ENCODE assay signal across 25 cellular contexts in genomic region chrX:68438575-68438974, GRCh38. TPM values are rescaled to one million over a fixed set of nuclear protein-coding genes. Genes with fewer than 3 reads are reported as not detected.
DNase-seq lines count a peak whose midpoint lies in the region; ATAC-seq and TF ChIP-seq lines count a peak whose summit lies in the region.
"Had no signal": no experiment of that assay in that cellular context is flagged by ENCODE, and none has a peak within 500 bp of the region (broad histone marks: within the 10 kb centered on the region; RNA-seq: fewer than 3 reads in every experiment).

No MANE protein-coding gene starts in this region.

- 79 to 86% methylated on average over 2 to 4 of the region's 4 CpGs for WGBS in transverse colon (ENCODE audit: low coverage in 1 of 2), 2 donors

- DNase-seq in NCI-H82 treated with DMSO at 0.1 percent for 48 hours (lab: John Stamatoyannopoulos, UW; ENCODE audit: unreplicated experiment): peak; percentile 54
- DNase-seq in breast epithelium (ENCODE audit: low spot score in 2 of 2): peak in 1 of 2 donors; percentile 48
- no peak for DNase-seq in lower lobe of right lung
- DNase-seq in transverse colon: no peak
- DNase-seq in CD1c-positive myeloid dendritic cell (ENCODE audit: extremely low spot score): no peak
- DNase-seq in DMS153 treated with DMSO at 0.1 percent for 48 hours (lab: John Stamatoyannopoulos, UW; ENCODE audit: unreplicated experiment): no peak
- DNase-seq: activated CD4-positive, alpha-beta T cell treated with anti-CD3 and anti-CD28 coated beads, Interleukin-2, amount 10 ng/mL, durations not matched to agents 24 days and 14 days; activated naive CD4-positive, alpha-beta T cell; activated T-cell treated with anti-CD3 and anti-CD28 coated beads, Interleukin-2, amount 50 U/mL, for 24 hours; CD8-positive, alpha-beta memory T cell; DMS 273 treated with DMSO at 0.1 percent for 48 hours; glutamatergic neuron; Karpas-422; NCI-H146; NCI-H2107; nucleus accumbens; stimulated activated naive CD8-positive, alpha-beta T cell treated with anti-CD3 and anti-CD28 coated beads, Interleukin-15, Interleukin-2, amounts not matched to agents 100 U/mL and 50 U/mL, for 24 hours; T-helper 2 cell; WERI-Rb-1 had no signal

- no peak overlapping the region for H3K27ac ChIP-seq in HEK293 (ENCODE audit: extremely low read depth, low read depth, low read length)
- H3K27ac ChIP-seq in breast epithelium: peak overlapping the region; percentile 31 to 72
- peak overlapping the region; percentile 24 for H3K27ac ChIP-seq in lower lobe of right lung
- no peak overlapping the region for H3K27ac ChIP-seq in transverse colon
- H3K27ac ChIP-seq: PC-9, thoracic aorta, WERI-Rb-1 had no signal

- TF ChIP-seq CTCF in HEK293 (tag by site-specific recombination; IDR thresholded peaks at IDR 0.05): no peak
- no peak for TF ChIP-seq CTCF in breast epithelium (IDR thresholded peaks at IDR 0.05)
- TF ChIP-seq CTCF in lower lobe of right lung (IDR thresholded peaks at IDR 0.05): no peak
- no peak for TF ChIP-seq CTCF in transverse colon (IDR thresholded peaks at IDR 0.05)

- no peak overlapping the region for H3K4me3 ChIP-seq in HEK293 (ENCODE audit: low read depth, low read length)
- no peak overlapping the region for H3K4me3 ChIP-seq in breast epithelium
- no peak overlapping the region for H3K4me3 ChIP-seq in lower lobe of right lung
- no peak overlapping the region for H3K4me3 ChIP-seq in transverse colon
- H3K4me3 ChIP-seq: PC-9, thoracic aorta had no signal

- no peak for TF ChIP-seq EP300 in transverse colon (IDR thresholded peaks at IDR 0.05; ENCODE audit: low read depth)

- H3K36me3 ChIP-seq in HEK293 (ENCODE audit: control insufficient read depth in 2 of 2, insufficient read depth in 1 of 2, low read length in 2 of 2): no peaks in the 10 kb centered on the region
- no peaks in the 10 kb centered on the region for H3K36me3 ChIP-seq in breast epithelium
- H3K36me3 ChIP-seq in lower lobe of right lung: no peaks in the 10 kb centered on the region
- H3K36me3 ChIP-seq in transverse colon: no peaks in the 10 kb centered on the region
- H3K36me3 ChIP-seq: thoracic aorta, WERI-Rb-1 had no signal

- ATAC-seq in lower lobe of right lung: peak; percentile 81 to 82
- ATAC-seq in GM18873 (IDR thresholded peaks at IDR 0.05; ENCODE audit: low FRiP score, unreplicated experiment): no peak
- ATAC-seq: HCT116; Right ventricle myocardium inferior; stimulated activated naive CD8-positive, alpha-beta T cell treated with anti-CD3 and anti-CD28 coated beads, Interleukin-15, Interleukin-2, amounts not matched to agents 100 U/mL and 50 U/mL, for 24 hours had no signal

- CTCF ChIA-PET in HEK293 (lab: Yijun Ruan, JAX): interaction anchor here (0.7 to 1.1 kb wide), 3 partner anchors 22 to 680 kb away, joined by 3 read pairs; no protein-coding TSS in a partner anchor

- TF ChIP-seq POLR2A in breast epithelium (IDR thresholded peaks at IDR 0.05): no peak
- no peak for TF ChIP-seq POLR2A in transverse colon (IDR thresholded peaks at IDR 0.05)

- peaks cover 0 to 23% of the 10 kb centered on the region in 2 donors for H3K27me3 ChIP-seq in breast epithelium
- no peaks in the 10 kb centered on the region for H3K27me3 ChIP-seq in lower lobe of right lung (ENCODE audit: low read depth)
- no peaks in the 10 kb centered on the region for H3K27me3 ChIP-seq in transverse colon

- H3K4me1 ChIP-seq in HEK293 (ENCODE audit: control insufficient read depth, insufficient read depth, low read length): peaks cover 14% of the 10 kb centered on the region
- H3K4me1 ChIP-seq in breast epithelium: no peaks in the 10 kb centered on the region
- H3K4me1 ChIP-seq in lower lobe of right lung: peaks cover 15% of the 10 kb centered on the region
- H3K4me1 ChIP-seq in transverse colon: peaks cover 0 to 14% (median 9%) of the 10 kb centered on the region in 4 donors

- no peaks in the 10 kb centered on the region for H3K9me3 ChIP-seq in HEK293 (ENCODE audit: control insufficient read depth, insufficient read depth, low read depth, low read length)
- H3K9me3 ChIP-seq in breast epithelium: no peaks in the 10 kb centered on the region
- no peaks in the 10 kb centered on the region for H3K9me3 ChIP-seq in lower lobe of right lung
- H3K9me3 ChIP-seq in transverse colon: no peaks in the 10 kb centered on the region
- H3K9me3 ChIP-seq: thoracic aorta had no signal

- intact Hi-C loops in breast epithelium (cut with DNase I; ENCODE audit: low total_unique reads): no loop called here
- intact Hi-C loops in lower lobe of right lung (cut with DNase I): no loop called here
- intact Hi-C loops in transverse colon (cut with DNase I; ENCODE audit: low total_unique reads): no loop called here

- in situ Hi-C loops in transverse colon (cut with MboI; ENCODE audit: low pct_ligation_motif_present in 1 of 4, low pct_unique_long_range_greater_than_20kb in 1 of 4, low sequenced_read_pairs in 3 of 4): no loop called here

- POLR2A ChIA-PET in HEK293 (lab: Yijun Ruan, JAX): interaction anchor here (0.7 kb wide), 1 partner anchor 10 kb away, joined by 3 read pairs; no protein-coding TSS in a partner anchor

TF ChIP-seq in HEK293, 187 proteins besides CTCF, POLR2A, EP300 and RAD21:
- TF ChIP-seq KLF1 (tag by site-specific recombination; IDR thresholded peaks at IDR 0.05) (peak; percentile 45; the same call in 1 of the 2 replicates), TRIM28 (IDR thresholded peaks at IDR 0.05; ENCODE audit: borderline replicate concordance, low read length) (0 out of 2 replicates have a peak, but pooled peaks have one; percentile 31), ZNF654 (tag by site-specific recombination; IDR thresholded peaks at IDR 0.05; ENCODE audit: low read depth) (no peak), ZNF157 (tag by site-specific recombination; IDR thresholded peaks at IDR 0.05) (no peak)
- TF ChIP-seq, protein P1, sequence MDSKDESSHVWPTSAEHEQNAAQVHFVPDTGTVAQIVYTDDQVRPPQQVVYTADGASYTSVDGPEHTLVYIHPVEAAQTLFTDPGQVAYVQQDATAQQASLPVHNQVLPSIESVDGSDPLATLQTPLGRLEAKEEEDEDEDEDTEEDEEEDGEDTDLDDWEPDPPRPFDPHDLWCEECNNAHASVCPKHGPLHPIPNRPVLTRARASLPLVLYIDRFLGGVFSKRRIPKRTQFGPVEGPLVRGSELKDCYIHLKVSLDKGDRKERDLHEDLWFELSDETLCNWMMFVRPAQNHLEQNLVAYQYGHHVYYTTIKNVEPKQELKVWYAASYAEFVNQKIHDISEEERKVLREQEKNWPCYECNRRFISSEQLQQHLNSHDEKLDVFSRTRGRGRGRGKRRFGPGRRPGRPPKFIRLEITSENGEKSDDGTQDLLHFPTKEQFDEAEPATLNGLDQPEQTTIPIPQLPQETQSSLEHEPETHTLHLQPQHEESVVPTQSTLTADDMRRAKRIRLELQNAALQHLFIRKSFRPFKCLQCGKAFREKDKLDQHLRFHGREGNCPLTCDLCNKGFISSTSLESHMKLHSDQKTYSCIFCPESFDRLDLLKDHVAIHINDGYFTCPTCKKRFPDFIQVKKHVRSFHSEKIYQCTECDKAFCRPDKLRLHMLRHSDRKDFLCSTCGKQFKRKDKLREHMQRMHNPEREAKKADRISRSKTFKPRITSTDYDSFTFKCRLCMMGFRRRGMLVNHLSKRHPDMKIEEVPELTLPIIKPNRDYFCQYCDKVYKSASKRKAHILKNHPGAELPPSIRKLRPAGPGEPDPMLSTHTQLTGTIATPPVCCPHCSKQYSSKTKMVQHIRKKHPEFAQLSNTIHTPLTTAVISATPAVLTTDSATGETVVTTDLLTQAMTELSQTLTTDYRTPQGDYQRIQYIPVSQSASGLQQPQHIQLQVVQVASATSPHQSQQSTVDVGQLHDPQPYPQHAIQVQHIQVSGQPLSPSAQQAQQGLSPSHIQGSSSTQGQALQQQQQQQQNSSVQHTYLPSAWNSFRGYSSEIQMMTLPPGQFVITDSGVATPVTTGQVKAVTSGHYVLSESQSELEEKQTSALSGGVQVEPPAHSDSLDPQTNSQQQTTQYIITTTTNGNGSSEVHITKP (tag by site-specific recombination; IDR thresholded peaks at IDR 0.05): peak; percentile 48; the same call in 1 of the 2 replicates

RNA-seq across cellular contexts. Expression of gene OPHN1, which starts 5.3 kb away (rescaled TPM):
- 10 to 100 TPM in 2 of 3 donors, 1 to 10 TPM in 1; 9.5 to 20.2 (median 14.6) TPM for total RNA-seq in breast epithelium
- 10.7 TPM for total RNA-seq in lower lobe of right lung
- total RNA-seq in transverse colon: 1 to 10 TPM; 2.8 to 8.7 (median 6.6) TPM

Comparison
In these comparisons a context has a peak if more than half of its experiments do, and no peak if none do; other contexts are left out.
1. H3K27ac ChIP-seq: peak in breast epithelium (2 of 2) and lower lobe of right lung (single experiment); none in HEK293 (single experiment) and transverse colon (0 of 4).